Comparison of ENCODE assay signal across 7 cellular contexts in genomic region chr2:191637182-191638078, GRCh38. TPM values are rescaled to one million over a fixed set of nuclear protein-coding genes. Genes with fewer than 3 reads are reported as not detected.
DNase-seq lines count a peak whose midpoint lies in the region; ATAC-seq and TF ChIP-seq lines count a peak whose summit lies in the region.

No MANE protein-coding gene starts in this region.

- TF ChIP-seq POLR2A in breast epithelium (IDR thresholded peaks at IDR 0.05), result no peak

- no peaks in the 10 kb centered on the region for H3K27me3 ChIP-seq in GM23248 (replicated peaks; ENCODE audit: insufficient read depth)
- no peaks in the 10 kb centered on the region for H3K27me3 ChIP-seq in breast epithelium
- H3K27me3 ChIP-seq in neural progenitor cell, result no peaks in the 10 kb centered on the region

- H3K9ac ChIP-seq in GM23248 (peak overlapping the region; percentile 20; the same call in 1 of the 2 replicates), neural progenitor cell (no peak overlapping the region)

- 56 to 58% methylated on average over 6 of the region's 6 CpGs for WGBS in GM23248 (ENCODE audit: low coverage in 1 of 2, low lambda C conversion rate in 2 of 2, missing lambda C conversion rate in 2 of 2), 2 experiments

- H3K9me3 Mint-ChIP-seq in neural progenitor cell, result no peaks in the 10 kb centered on the region

- H4K20me1 ChIP-seq in GM23248 (ENCODE audit: insufficient read depth) (no peaks in the 10 kb centered on the region), neural progenitor cell (ENCODE audit: low read depth) (no peaks in the 10 kb centered on the region)

- no peaks in the 10 kb centered on the region for H3K36me3 ChIP-seq in GM23248 (ENCODE audit: low read depth)
- H3K36me3 ChIP-seq in breast epithelium, result no peaks in the 10 kb centered on the region
- H3K36me3 ChIP-seq in neural progenitor cell, result no peaks in the 10 kb centered on the region

- H3K27ac ChIP-seq in GM23248 (peak overlapping the region; percentile 96), breast epithelium (peak overlapping the region; percentile 34 to 50), neural progenitor cell (no peak overlapping the region)

- H2AFZ ChIP-seq in GM23248, result no peak overlapping the region
- H2AFZ ChIP-seq in neural progenitor cell (replicated peaks), result no peak overlapping the region

- in situ Hi-C loops in GM23248 (cut with MboI), result no loop called here

- no peaks in the 10 kb centered on the region for H3K36me3 Mint-ChIP-seq in neural progenitor cell

- H3K27ac Mint-ChIP-seq in neural progenitor cell, result no peak overlapping the region

- H3K27me3 Mint-ChIP-seq in neural progenitor cell (ENCODE audit: insufficient read depth, low read depth), result peaks cover 2% of the 10 kb centered on the region

- H3K4me1 ChIP-seq in GM23248 (ENCODE audit: insufficient read depth) (peaks cover 48% of the 10 kb centered on the region), breast epithelium (no peaks in the 10 kb centered on the region), neural progenitor cell (peaks cover 17% of the 10 kb centered on the region)

- H3K4me3 ChIP-seq in GM23248 (no peak overlapping the region), breast epithelium (no peak overlapping the region), neural progenitor cell (no peak overlapping the region)

- no peaks in the 10 kb centered on the region for H3K9me2 ChIP-seq in GM23248 (ENCODE audit: insufficient read depth)

- DNase-seq in GM23248 (peak; percentile 65), LHCN-M2 (ENCODE audit: low read depth) (peak; percentile 86), breast epithelium (ENCODE audit: low spot score in 2 of 2) (no peak), sciatic nerve (ENCODE audit: low spot score) (no peak), neural progenitor cell (ENCODE audit: low spot score) (no peak)
- no peak for DNase-seq in stimulated activated CD4-positive, alpha-beta T cell treated with anti-CD3 and anti-CD28 coated beads, Interleukin-2, amount 100 ng/mL, for 48 hours

- peaks cover 46% of the 10 kb centered on the region for H3F3A ChIP-seq in GM23248 (ENCODE audit: insufficient read depth)
- peaks cover 13% of the 10 kb centered on the region for H3F3A ChIP-seq in neural progenitor cell (ENCODE audit: low read depth)

- intact Hi-C loops in breast epithelium (cut with DNase I; ENCODE audit: low total_unique reads), result no loop called here
- intact Hi-C loops in sciatic nerve (cut with DNase I), result no loop called here

- ATAC-seq in GM18511 (IDR thresholded peaks at IDR 0.05; ENCODE audit: unreplicated experiment) (peak; percentile 72), sciatic nerve (peak; percentile 71)

- peaks cover 9% of the 10 kb centered on the region for H3K4me1 Mint-ChIP-seq in neural progenitor cell

- no peak overlapping the region for H3K4me3 Mint-ChIP-seq in neural progenitor cell

- no peaks in the 10 kb centered on the region for H3K79me2 ChIP-seq in GM23248 (ENCODE audit: insufficient read depth)
- H3K79me2 ChIP-seq in neural progenitor cell (ENCODE audit: low read depth), result no peaks in the 10 kb centered on the region

- H3K4me2 ChIP-seq in GM23248 (ENCODE audit: unreplicated experiment), result peak overlapping the region; percentile 83
- H3K4me2 ChIP-seq in neural progenitor cell, result no peak overlapping the region

- no peak for TF ChIP-seq CTCF in breast epithelium (IDR thresholded peaks at IDR 0.05)
- no peak for TF ChIP-seq CTCF in neural progenitor cell (IDR thresholded peaks at IDR 0.05)

- H3K9me3 ChIP-seq in GM23248 (ENCODE audit: low read depth), result no peaks in the 10 kb centered on the region
- H3K9me3 ChIP-seq in breast epithelium, result no peaks in the 10 kb centered on the region
- H3K9me3 ChIP-seq in neural progenitor cell (ENCODE audit: low read depth), result no peaks in the 10 kb centered on the region

RNA-seq across cellular contexts. Expression of gene NABP1, which starts 40.5 kb away (rescaled TPM):
- 121 and 124 TPM in 2 replicates for total RNA-seq in GM23248 (2014; rRNA removed; shearing (Covaris generic))
- 120 and 148 TPM in 2 replicates for polyA plus RNA-seq in GM23248 (2016; fragmentation: Nextera tagmentation; extraction: Ambion mirVana)
- total RNA-seq in LHCN-M2 (2014; rRNA removed) (50.3 and 62.9 TPM in 2 replicates), breast epithelium (10 to 100 TPM; 34.4 to 44.9 (median 37.8) TPM), sciatic nerve (64.3 TPM), neural progenitor cell (ENCODE audit: low replicate concordance) (1.2 and 2.8 TPM in 2 replicates)
- 31.5 TPM for polyA plus RNA-seq in LHCN-M2 (2012)

Comparison
In these comparisons a context has a peak if more than half of its experiments do, and no peak if none do; other contexts are left out.
1. DNase-seq: peak in GM23248 (single experiment) and LHCN-M2 (single experiment); none in breast epithelium (0 of 2), sciatic nerve (single experiment), stimulated activated CD4-positive, alpha-beta T cell treated with anti-CD3 and anti-CD28 coated beads, Interleukin-2, amount 100 ng/mL, for 48 hours (0 of 2) and neural progenitor cell (single experiment).